ENCODE assay signal across 13 cellular contexts in genomic region chr1:4173731-4174130, GRCh38.
"Had no signal": no experiment of that assay in that cellular context is flagged by ENCODE, and none has a peak within 500 bp of the region (broad histone marks: within the 10 kb centered on the region; RNA-seq: fewer than 3 reads in every experiment).

No MANE protein-coding gene starts in this region.

- H3K27me3 ChIP-seq: testis had no signal

- H3K4me1 Mint-ChIP-seq: activated B cell treated with CpG ODN at 0.5 μM for 24 hours, memory B cell had no signal

- H3K4me3 Mint-ChIP-seq: activated B cell treated with CpG ODN at 0.5 μM for 24 hours; activated CD8-positive, alpha-beta T cell treated with anti-CD3 and anti-CD28 coated beads for 36 hours; activated naive CD4-positive, alpha-beta T cell treated with anti-CD3 and anti-CD28 coated beads for 36 hours; memory B cell; natural killer cell treated with Interleukin-12 subunit alpha and Interleukin-12 subunit beta and Interleukin-15 and Interleukin-18, amount 100 ng/mL, for 72 hours; T-helper 2 cell treated with Interferon-gamma antibody and Interleukin-4, amounts not matched to agents 5 μg/mL and 100 μg/mL, for 36 hours had no signal

- H3K4me1 ChIP-seq: prostate gland, testis had no signal

- ATAC-seq: left ventricle myocardium superior, right cardiac atrium had no signal

- H3K4me3 ChIP-seq: dorsolateral prefrontal cortex, prostate gland, testis had no signal

- H3K36me3 ChIP-seq: prostate gland had no signal

- H3K9me3 ChIP-seq: prostate gland, testis had no signal

- H3K36me3 Mint-ChIP-seq: memory B cell; natural killer cell treated with Interleukin-12 subunit alpha and Interleukin-12 subunit beta and Interleukin-15 and Interleukin-18, amount 100 ng/mL, for 72 hours had no signal

- H3K27ac ChIP-seq: dorsolateral prefrontal cortex, prostate gland, testis had no signal

- H3K27ac Mint-ChIP-seq: activated B cell treated with CpG ODN at 0.5 μM for 24 hours; activated CD8-positive, alpha-beta T cell treated with anti-CD3 and anti-CD28 coated beads for 36 hours; activated naive CD4-positive, alpha-beta T cell treated with anti-CD3 and anti-CD28 coated beads for 36 hours; memory B cell; natural killer cell treated with Interleukin-12 subunit alpha and Interleukin-12 subunit beta and Interleukin-15 and Interleukin-18, amount 100 ng/mL, for 72 hours; T-helper 2 cell treated with Interferon-gamma antibody and Interleukin-4, amounts not matched to agents 5 μg/mL and 100 μg/mL, for 36 hours had no signal

- DNase-seq: activated B cell treated with CpG ODN at 0.5 μM for 24 hours, kidney glomerular epithelial cell, left ventricle myocardium superior, right cardiac atrium, small intestine had no signal

- H3K9me3 Mint-ChIP-seq: activated B cell treated with CpG ODN at 0.5 μM for 24 hours; activated CD8-positive, alpha-beta T cell treated with anti-CD3 and anti-CD28 coated beads for 36 hours; activated naive CD4-positive, alpha-beta T cell treated with anti-CD3 and anti-CD28 coated beads for 36 hours; memory B cell; natural killer cell treated with Interleukin-12 subunit alpha and Interleukin-12 subunit beta and Interleukin-15 and Interleukin-18, amount 100 ng/mL, for 72 hours; T-helper 2 cell treated with Interferon-gamma antibody and Interleukin-4, amounts not matched to agents 5 μg/mL and 100 μg/mL, for 36 hours had no signal
